19 cellular contexts compared by ENCODE assay signal in genomic region chr4:179124419-179124818, GRCh38.
DNase-seq lines count a peak whose midpoint lies in the region; ATAC-seq, FAIRE-seq and TF ChIP-seq lines count a peak whose summit lies in the region.
"Had no signal": no experiment of that assay in that cellular context is flagged by ENCODE, and none has a peak within 500 bp of the region (broad histone marks: within the 10 kb centered on the region; RNA-seq: fewer than 3 reads in every experiment).

No MANE protein-coding gene starts in this region.

- 0 out of 3 replicates have a peak, but pooled peaks cover 2% of the 10 kb centered on the region for H3K36me3 Mint-ChIP-seq in GM23338 (ENCODE audit: low read depth)
- H3K36me3 Mint-ChIP-seq: CD14-positive monocyte; CD4-positive, alpha-beta memory T cell had no signal

- SMC1A ChIA-PET in GM12878 (lab: Charles Lee; ENCODE audit: uncharacterized antibody, unreplicated experiment): interaction anchor here (0.6 to 1.3 kb wide), 4 partner anchors 10 to 240 kb away, joined by 3 to 4 read pairs (median 4); no protein-coding TSS in a partner anchor

- intact Hi-C loops in GM12878 (cut with micrococcal nuclease; ENCODE audit: unreplicated experiment): no loop called here

- H3K9me2 ChIP-seq in GM23338 (ENCODE audit: insufficient read depth): peaks cover 5% of the 10 kb centered on the region

- H3K4me1 ChIP-seq in GM23338 (ENCODE audit: insufficient read depth) (peaks cover 21% of the 10 kb centered on the region), HUES6 (ENCODE audit: control insufficient read depth, insufficient read depth, low read length) (peaks cover 20% of the 10 kb centered on the region), GM12878 (ENCODE audit: control insufficient read depth, insufficient read depth, low read length) (no peaks in the 10 kb centered on the region), iPS-20b (ENCODE audit: insufficient read depth, low read length) (peaks cover 18% of the 10 kb centered on the region)

- H3K36me3 ChIP-seq in GM23338 (ENCODE audit: insufficient read depth) (no peaks in the 10 kb centered on the region), HUES6 (ENCODE audit: control insufficient read depth, insufficient read depth, low read length) (no peaks in the 10 kb centered on the region), GM12878 (ENCODE audit: control insufficient read depth in 2 of 2, insufficient read depth in 2 of 2, low read length in 1 of 2) (no peaks in the 10 kb centered on the region), iPS-20b (ENCODE audit: insufficient read depth, low read depth, low read length) (no peaks in the 10 kb centered on the region)
- H3K36me3 ChIP-seq: BLaER1 had no signal

- H3K9ac ChIP-seq in HUES6 (ENCODE audit: low read length) (no peak overlapping the region), GM12878 (ENCODE audit: control insufficient read depth, insufficient read depth, low read length) (no peak overlapping the region), iPS-20b (ENCODE audit: low read depth, low read length) (peak overlapping the region; percentile 5; the same call in 1 of the 2 replicates)
- H3K9ac ChIP-seq: BLaER1, KMS-11 had no signal

- no peaks in the 10 kb centered on the region for H4K20me1 ChIP-seq in GM23338 (replicated peaks; ENCODE audit: insufficient read depth)
- H4K20me1 ChIP-seq in GM12878 (ENCODE audit: control insufficient read depth, insufficient read depth): no peaks in the 10 kb centered on the region
- H4K20me1 ChIP-seq: BLaER1 had no signal

- peak overlapping the region; percentile 88 for H3K27ac Mint-ChIP-seq in GM23338
- H3K27ac Mint-ChIP-seq: CD14-positive monocyte had no signal

- RAD21 ChIA-PET in GM12878 (lab: Charles Lee; ENCODE audit: unreplicated experiment): interaction anchor here (0.6 kb wide), 1 partner anchor 168 kb away, joined by 3 read pairs; no protein-coding TSS in a partner anchor

- CTCF ChIA-PET in GM12878 (lab: Yijun Ruan, JAX): interaction anchor here (0.6 to 1.2 kb wide), 4 partner anchors 11 to 483 kb away, joined by 3 to 5 read pairs (median 4); no protein-coding TSS in a partner anchor

- TF ChIP-seq POLR2A in GM12878 (IDR thresholded peaks at IDR 0.05; ENCODE audit: low read depth, low read length): no peak

- in situ Hi-C loops in GM12878 (cut with MboI): no loop called here

- H3F3A ChIP-seq in GM23338 (replicated peaks; ENCODE audit: low read depth): peaks cover 5% of the 10 kb centered on the region; the same call in 1 of the 2 replicates

- H3K9me3 Mint-ChIP-seq in GM23338: no peaks in the 10 kb centered on the region; the same call in 2 of the 3 replicates

- ATAC-seq in GM23338: no peak
- no peak for ATAC-seq in GM12878
- no peak for ATAC-seq in HG03354 (IDR thresholded peaks at IDR 0.05; ENCODE audit: poor library complexity, severe bottlenecking, unreplicated experiment)

- H3K27me3 ChIP-seq in GM23338 (ENCODE audit: insufficient read depth) (no peaks in the 10 kb centered on the region), HUES6 (ENCODE audit: control insufficient read depth, insufficient read depth, low read length) (no peaks in the 10 kb centered on the region), GM12878 (replicated peaks in 1 of 2; ENCODE audit: control insufficient read depth in 2 of 2, insufficient read depth in 2 of 2, low read length in 1 of 2) (no peaks in the 10 kb centered on the region), iPS-20b (ENCODE audit: insufficient read depth, low read length) (no peaks in the 10 kb centered on the region)
- H3K27me3 ChIP-seq: BLaER1 had no signal

- no peak overlapping the region for H3K4me3 Mint-ChIP-seq in GM23338
- H3K4me3 Mint-ChIP-seq: CD14-positive monocyte; CD4-positive, alpha-beta memory T cell had no signal

- H2AFZ ChIP-seq in GM23338 (no peak overlapping the region), GM12878 (ENCODE audit: control insufficient read depth, low read depth, low read length) (no peak overlapping the region)

- no peak for FAIRE-seq in GM12878 (lab: Jason Lieb, UNC)
- FAIRE-seq: GM12891, GM18507 had no signal

- H3K79me2 ChIP-seq in GM23338 (replicated peaks; ENCODE audit: insufficient read depth): no peaks in the 10 kb centered on the region
- no peaks in the 10 kb centered on the region for H3K79me2 ChIP-seq in GM12878 (ENCODE audit: control insufficient read depth, insufficient read depth, low read length)

- POLR2A ChIA-PET in GM12878 (lab: Charles Lee): interaction anchor here (0.7 kb wide), 1 partner anchor 1689 kb away, joined by 3 read pairs; no protein-coding TSS in a partner anchor

- no TSS peak for BruUV-seq in GM12878 (replicated peaks; lab: Mats Ljungman, UMichigan)

- no peak for TF ChIP-seq EP300 in GM12878 (IDR thresholded peaks at IDR 0.05; ENCODE audit: borderline replicate concordance in 1 of 2, control insufficient read depth in 1 of 2, low read depth in 2 of 2, low read length in 2 of 2)

- peak overlapping the region; percentile 91 for H3K27ac ChIP-seq in GM23338 (ENCODE audit: low read depth)
- H3K27ac ChIP-seq in HUES6 (ENCODE audit: low read depth, low read length): peak overlapping the region; percentile 57; the same call in 1 of the 2 replicates
- H3K27ac ChIP-seq in GM12878 (ENCODE audit: control insufficient read depth, insufficient read depth): no peak overlapping the region
- H3K27ac ChIP-seq in iPS-20b (ENCODE audit: low read length): peak overlapping the region; percentile 53
- H3K27ac ChIP-seq: BLaER1, HL-60, KMS-11 had no signal

- H3K4me1 Mint-ChIP-seq in GM23338: peaks cover 14% of the 10 kb centered on the region
- H3K4me1 Mint-ChIP-seq: CD14-positive monocyte; CD4-positive, alpha-beta memory T cell had no signal

- no peak for DNase-seq in GM23338 (ENCODE audit: low spot score)
- no peak for DNase-seq in GM12878 (ENCODE audit: low read depth, low spot score)
- no peak for DNase-seq in kidney tubule cell (ENCODE audit: low spot score)
- DNase-seq in NCI-H524 treated with DMSO at 0.1 percent for 48 hours (lab: John Stamatoyannopoulos, UW): no peak
- DNase-seq in NCI-H2171 treated with DMSO at 0.1 percent for 48 hours (lab: John Stamatoyannopoulos, UW): no peak
- DNase-seq: 8988T; CD4-positive, alpha-beta memory T cell; DMS153; DMS79; HCEC 1CT had no signal

- 67% methylated on average over 4 of the region's 4 CpGs for WGBS in GM12878 (ENCODE audit: insufficient coverage, insufficient replicate concordance, low lambda C conversion rate, missing lambda C conversion rate)

- TF ChIP-seq CTCF in GM23338 (conservative IDR thresholded peaks at IDR 0.05; ENCODE audit: low read depth in 2 of 2) (no peak), GM12878 (IDR thresholded peaks at IDR 0.05 in 2 of 3, conservative IDR thresholded peaks at IDR 0.05 in 1 of 3; ENCODE audit: control insufficient read depth in 2 of 3, extremely low read depth in 1 of 3, insufficient read depth in 1 of 3, low read depth in 3 of 3, low read length in 3 of 3) (no peak)

- no peak overlapping the region for H3K4me3 ChIP-seq in GM23338
- H3K4me3 ChIP-seq in HUES6 (ENCODE audit: low read depth, low read length): no peak overlapping the region
- no peak overlapping the region for H3K4me3 ChIP-seq in GM12878
- H3K4me3 ChIP-seq in iPS-20b (ENCODE audit: low read length): 0 out of 2 replicates have a peak overlapping the region, but pooled peaks have one; percentile 20
- H3K4me3 ChIP-seq: BLaER1 had no signal

- no peak for TF ChIP-seq RAD21 in GM12878 (IDR thresholded peaks at IDR 0.05; ENCODE audit: insufficient read depth, low read depth, low read length)

- H3K4me2 ChIP-seq in GM23338 (peak overlapping the region; percentile 41; the same call in 1 of the 2 replicates), GM12878 (ENCODE audit: control insufficient read depth, insufficient read depth) (no peak overlapping the region)
- H3K4me2 ChIP-seq: BLaER1, KMS-11 had no signal

- no peaks in the 10 kb centered on the region for H3K9me3 ChIP-seq in HUES6 (ENCODE audit: control insufficient read depth, insufficient read depth, low read depth, low read length)
- H3K9me3 ChIP-seq in GM12878 (replicated peaks; ENCODE audit: control insufficient read depth, insufficient read depth, low read length): no peaks in the 10 kb centered on the region
- H3K9me3 ChIP-seq in iPS-20b (ENCODE audit: insufficient read depth, low read depth, low read length): no peaks in the 10 kb centered on the region
- H3K9me3 ChIP-seq: BLaER1 had no signal

- no peaks in the 10 kb centered on the region for H3K27me3 Mint-ChIP-seq in GM23338 (ENCODE audit: insufficient read depth, low read depth, poor library complexity)
- H3K27me3 Mint-ChIP-seq: CD4-positive, alpha-beta memory T cell had no signal

TF ChIP-seq in GM23338, 12 proteins besides CTCF, POLR2A, EP300 and RAD21 (continues in another document):
- peak; percentile 48; the same call in 1 of the 2 replicates for TF ChIP-seq ZNF331 (CRISPR knock-in tag; IDR thresholded peaks at IDR 0.05; ENCODE audit: low read depth)

TF ChIP-seq in GM12878, 131 proteins besides CTCF, POLR2A, EP300 and RAD21 (continues in another document):
- TF ChIP-seq ZNF592 (IDR thresholded peaks at IDR 0.05): peak; percentile 65; the same call in 1 of the 2 replicates
